9 cellular contexts compared by ENCODE assay signal in the genomic region with DNA sequence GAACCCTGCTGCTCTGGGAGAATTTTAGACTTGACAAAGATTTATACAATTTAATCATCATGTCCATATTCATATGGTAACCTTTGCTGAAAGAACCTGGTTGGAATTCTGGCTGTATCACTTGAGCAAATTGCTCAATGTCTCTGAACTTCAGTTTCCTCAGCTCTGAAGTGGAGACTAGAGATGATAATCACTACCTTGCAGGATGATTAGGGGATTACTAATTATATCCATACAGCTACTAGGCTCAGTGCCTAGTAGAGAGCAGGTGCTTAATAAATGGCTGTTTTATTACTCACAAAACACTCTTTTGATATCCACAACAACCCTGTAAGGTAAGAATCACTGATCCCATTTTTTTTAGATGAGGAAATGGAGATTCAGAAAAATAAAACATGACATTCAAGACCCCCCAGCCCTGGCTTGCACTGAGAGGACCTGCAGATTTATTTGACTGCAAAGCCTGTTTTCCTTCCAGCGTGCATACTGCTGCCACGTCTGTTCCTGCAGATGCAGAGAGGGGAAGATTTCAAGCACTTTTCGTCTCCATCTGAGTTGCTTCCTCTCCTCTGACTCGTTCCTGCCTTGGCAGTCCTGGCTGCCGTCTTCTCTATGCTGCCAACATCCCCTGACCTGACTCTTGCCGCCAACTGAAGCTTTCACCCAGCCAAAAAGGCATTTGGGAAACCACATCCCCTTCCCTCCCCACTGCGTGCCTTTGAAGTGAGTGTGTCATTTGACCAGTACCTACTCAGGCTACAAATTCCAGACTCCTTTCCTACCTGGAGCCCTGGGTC.
DNase-seq lines count a peak whose midpoint lies in the region; ATAC-seq, FAIRE-seq and TF ChIP-seq lines count a peak whose summit lies in the region.
"Had no signal": no experiment of that assay in that cellular context is flagged by ENCODE, and none has a peak within 500 bp of the region (broad histone marks: within the 10 kb centered on the region; RNA-seq: fewer than 3 reads in every experiment).

No MANE protein-coding gene starts in this region.

- H3K27ac ChIP-seq in PC-9 = peak overlapping the region; percentile 83
- peak overlapping the region in 3 of 5 donors; percentile 40 to 66 (median 50) for H3K27ac ChIP-seq in stomach
- no peak overlapping the region for H3K27ac ChIP-seq in A673 (ENCODE audit: low read depth, low read length, poor library complexity, severe bottlenecking)

- H3K4me2 ChIP-seq in PC-9 = peak overlapping the region; percentile 69

- CTCF ChIA-PET in PC-9 (lab: Charles Lee) = interaction anchor here (0.7 kb wide), 2 partner anchors 23 to 189 kb away, joined by 4 to 16 read pairs; no protein-coding TSS in a partner anchor
- CTCF ChIA-PET in A673 (lab: Charles Lee) = no interaction called here

- TF ChIP-seq POLR2A in H54 (IDR thresholded peaks at IDR 0.05; ENCODE audit: low read depth, low read length) (no peak), stomach (IDR thresholded peaks at IDR 0.05) (no peak)

- DNase-seq in H54 (ENCODE audit: insufficient read length, low spot score) (peak; percentile 52), PC-9 (peak; percentile 81 to 91), glomerular visceral epithelial cell (ENCODE audit: extremely low spot score) (peak; percentile 15), stomach (peak; percentile 26), hippocampal formation (lab: John Stamatoyannopoulos, UW) (no peak), A673 (ENCODE audit: low spot score) (no peak), SHP77 treated with DMSO at 0.1 percent for 48 hours (lab: John Stamatoyannopoulos, UW) (no peak)
- DNase-seq: activated naive CD4-positive, alpha-beta T cell treated with Interleukin-2 at 50 U/mL for 16 hours had no signal

- no peaks in the 10 kb centered on the region for H3K36me3 ChIP-seq in PC-9 (ENCODE audit: low read depth)
- no peaks in the 10 kb centered on the region for H3K36me3 ChIP-seq in stomach
- no peaks in the 10 kb centered on the region for H3K36me3 ChIP-seq in A673 (ENCODE audit: insufficient read depth, low read length, poor library complexity, severe bottlenecking)

- WGBS in stomach, 5 donors = 22 to 50% (median 35%) methylated on average over 7 of the region's 7 CpGs

- 0 out of 2 replicates have a peak overlapping the region, but pooled peaks have one; percentile 9 for H2AFZ ChIP-seq in PC-9

- TF ChIP-seq CTCF in PC-9 (conservative IDR thresholded peaks at IDR 0.05) (no peak), stomach (IDR thresholded peaks at IDR 0.05) (no peak), A673 (conservative IDR thresholded peaks at IDR 0.05; ENCODE audit: low read depth, low read length) (no peak)

- H3K9me3 ChIP-seq in PC-9 (ENCODE audit: insufficient read depth, low read depth) (no peaks in the 10 kb centered on the region), stomach (no peaks in the 10 kb centered on the region), A673 (ENCODE audit: low read depth, low read length, poor library complexity, severe bottlenecking) (no peaks in the 10 kb centered on the region)

- no peaks in the 10 kb centered on the region for H3K9me2 ChIP-seq in PC-9 (ENCODE audit: insufficient read depth)

- H3F3A ChIP-seq in PC-9 (ENCODE audit: insufficient read depth, low read depth) = peaks cover 28% of the 10 kb centered on the region

- H3K4me3 ChIP-seq in PC-9 (peak overlapping the region; percentile 23; the same call in 1 of the 2 replicates), stomach (no peak overlapping the region), A673 (ENCODE audit: low read depth, low read length, poor library complexity, severe bottlenecking) (no peak overlapping the region)

- intact Hi-C loops in PC-9 (cut with micrococcal nuclease; ENCODE audit: unreplicated experiment) = loop anchor here (1.0 to 5.0 kb wide), 5 partner anchors 14 to 649 kb away; no protein-coding TSS in a partner anchor
- intact Hi-C loops in stomach (cut with DNase I; ENCODE audit: low total_unique reads) = no loop called here
- intact Hi-C loops in A673 (cut with micrococcal nuclease; ENCODE audit: unreplicated experiment) = no loop called here

- H3K4me1 ChIP-seq in PC-9 (replicated peaks; ENCODE audit: insufficient read depth) = peaks cover 51% of the 10 kb centered on the region
- H3K4me1 ChIP-seq in stomach = peaks cover 18 to 63% (median 29%) of the 10 kb centered on the region in 4 donors
- no peaks in the 10 kb centered on the region for H3K4me1 ChIP-seq in A673 (ENCODE audit: insufficient read depth, low read length, poor library complexity, severe bottlenecking)

- ATAC-seq in HG03139 (IDR thresholded peaks at IDR 0.05; ENCODE audit: unreplicated experiment) = no peak

- H3K79me2 ChIP-seq in PC-9 (ENCODE audit: low read depth) = no peaks in the 10 kb centered on the region

- POLR2A ChIA-PET in PC-9 (lab: Charles Lee; ENCODE audit: unreplicated experiment) = no interaction called here
- POLR2A ChIA-PET in A673 (lab: Charles Lee; ENCODE audit: low non-redundant PET) = no interaction called here

- FAIRE-seq in H54 (lab: Jason Lieb, UNC) = peak; percentile 95

- H3K27me3 ChIP-seq in PC-9 (ENCODE audit: insufficient read depth, low read depth) = no peaks in the 10 kb centered on the region
- no peaks in the 10 kb centered on the region for H3K27me3 ChIP-seq in stomach
- peaks cover 13% of the 10 kb centered on the region for H3K27me3 ChIP-seq in A673 (replicated peaks; ENCODE audit: insufficient read depth, low read depth, low read length, poor library complexity)

- TF ChIP-seq EP300 in stomach (IDR thresholded peaks at IDR 0.05) = no peak

- H4K20me1 ChIP-seq in PC-9 (ENCODE audit: insufficient read depth) = no peaks in the 10 kb centered on the region

- BruUV-seq in PC-9 (replicated peaks; lab: Mats Ljungman, UMichigan) (no TSS peak), A673 (replicated peaks; lab: Mats Ljungman, UMichigan) (no TSS peak)

Comparison
In these comparisons a context has a peak if more than half of its experiments do, and no peak if none do; other contexts are left out.
1. DNase-seq: peak in H54 (single experiment), PC-9 (2 of 2), glomerular visceral epithelial cell (single experiment) and stomach (single experiment); none in hippocampal formation (0 of 2), A673 (single experiment) and SHP77 treated with DMSO at 0.1 percent for 48 hours (single experiment).